ENCODE assay signal across 1 cellular context in the genomic region with DNA sequence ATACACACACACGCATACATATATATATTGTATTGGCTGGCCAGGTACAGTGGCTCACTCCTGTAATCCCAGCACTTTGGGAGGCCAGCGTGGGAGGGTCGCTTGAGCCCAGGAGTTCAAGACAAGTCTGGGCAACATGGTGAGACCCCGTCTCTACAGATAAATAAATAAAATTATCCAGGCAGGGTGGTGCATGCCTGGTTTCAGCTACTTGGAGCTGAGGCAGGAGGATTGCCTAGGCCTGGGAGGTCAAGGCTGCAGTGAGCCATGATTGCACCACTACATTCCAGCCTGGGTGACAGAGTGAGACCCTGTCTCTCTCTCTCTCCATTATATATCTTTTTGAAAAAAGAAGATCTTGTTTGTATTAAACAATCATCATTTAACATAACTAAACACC.
TF ChIP-seq lines count a peak whose summit lies in the region.

No MANE protein-coding gene starts in this region.

TF ChIP-seq in HepG2, 621 proteins besides CTCF, POLR2A, EP300 and RAD21 (continues in another document):
- TF ChIP-seq ZNF883 (CRISPR knock-in tag; IDR thresholded peaks at IDR 0.05; ENCODE audit: not compliant biosample characterization): no peak
- TF ChIP-seq FOXP1 (IDR thresholded peaks at IDR 0.05): no peak
- 0 out of 2 replicates have a peak, but pooled peaks have one; percentile 14 for TF ChIP-seq FOXP1 (CRISPR knock-in tag; IDR thresholded peaks at IDR 0.05)
- no peak for TF ChIP-seq HOXA5 (CRISPR knock-in tag; IDR thresholded peaks at IDR 0.05)
- TF ChIP-seq TEAD3 (CRISPR knock-in tag; optimal IDR thresholded peaks at IDR 0.05; ENCODE audit: borderline replicate concordance): peak; percentile 97
- TF ChIP-seq HDAC1 (CRISPR knock-in tag; IDR thresholded peaks at IDR 0.05): 0 out of 2 replicates have a peak, but pooled peaks have one; percentile 18
- peak; percentile 73 for TF ChIP-seq NCOA2 (CRISPR knock-in tag; IDR thresholded peaks at IDR 0.05)
- no peak for TF ChIP-seq RNF2 (conservative IDR thresholded peaks at IDR 0.05; ENCODE audit: low read depth)
- no peak for TF ChIP-seq HES4 (CRISPR knock-in tag; IDR thresholded peaks at IDR 0.05; ENCODE audit: borderline replicate concordance)
- TF ChIP-seq, protein P1, sequence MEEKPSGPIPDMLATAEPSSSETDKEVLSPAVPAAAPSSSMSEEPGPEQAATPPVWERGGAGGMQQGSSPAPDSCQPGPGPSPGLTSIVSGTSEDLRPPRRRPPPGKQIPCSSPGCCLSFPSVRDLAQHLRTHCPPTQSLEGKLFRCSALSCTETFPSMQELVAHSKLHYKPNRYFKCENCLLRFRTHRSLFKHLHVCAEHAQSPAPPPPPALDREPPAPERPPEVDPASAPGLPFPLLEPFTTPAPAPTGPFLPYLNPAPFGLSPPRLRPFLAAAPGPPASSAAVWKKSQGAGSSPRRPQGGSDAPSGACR (CRISPR knock-in tag; IDR thresholded peaks at IDR 0.05): no peak
- peak; percentile 75 for TF ChIP-seq RXRB (CRISPR knock-in tag; IDR thresholded peaks at IDR 0.05; ENCODE audit: borderline replicate concordance)
- no peak for TF ChIP-seq ZNF703 (CRISPR knock-in tag; IDR thresholded peaks at IDR 0.05; ENCODE audit: borderline replicate concordance)
- TF ChIP-seq SAP130 (CRISPR knock-in tag; IDR thresholded peaks at IDR 0.05; ENCODE audit: low read depth): peak; percentile 66; the same call in 1 of the 2 replicates
- peak; percentile 88 for TF ChIP-seq CEBPG (CRISPR knock-in tag; IDR thresholded peaks at IDR 0.05)
- TF ChIP-seq, protein P2, sequence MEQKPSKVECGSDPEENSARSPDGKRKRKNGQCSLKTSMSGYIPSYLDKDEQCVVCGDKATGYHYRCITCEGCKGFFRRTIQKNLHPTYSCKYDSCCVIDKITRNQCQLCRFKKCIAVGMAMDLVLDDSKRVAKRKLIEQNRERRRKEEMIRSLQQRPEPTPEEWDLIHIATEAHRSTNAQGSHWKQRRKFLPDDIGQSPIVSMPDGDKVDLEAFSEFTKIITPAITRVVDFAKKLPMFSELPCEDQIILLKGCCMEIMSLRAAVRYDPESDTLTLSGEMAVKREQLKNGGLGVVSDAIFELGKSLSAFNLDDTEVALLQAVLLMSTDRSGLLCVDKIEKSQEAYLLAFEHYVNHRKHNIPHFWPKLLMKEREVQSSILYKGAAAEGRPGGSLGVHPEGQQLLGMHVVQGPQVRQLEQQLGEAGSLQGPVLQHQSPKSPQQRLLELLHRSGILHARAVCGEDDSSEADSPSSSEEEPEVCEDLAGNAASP (CRISPR knock-in tag; IDR thresholded peaks at IDR 0.05; ENCODE audit: borderline replicate concordance): peak; percentile 81; the same call in 1 of the 2 replicates
- TF ChIP-seq U2AF2 (IDR thresholded peaks at IDR 0.05; ENCODE audit: low read depth, low read length): no peak
- peak; percentile 74 for TF ChIP-seq FOSL2 (CRISPR knock-in tag; IDR thresholded peaks at IDR 0.05)
- TF ChIP-seq, protein P3, sequence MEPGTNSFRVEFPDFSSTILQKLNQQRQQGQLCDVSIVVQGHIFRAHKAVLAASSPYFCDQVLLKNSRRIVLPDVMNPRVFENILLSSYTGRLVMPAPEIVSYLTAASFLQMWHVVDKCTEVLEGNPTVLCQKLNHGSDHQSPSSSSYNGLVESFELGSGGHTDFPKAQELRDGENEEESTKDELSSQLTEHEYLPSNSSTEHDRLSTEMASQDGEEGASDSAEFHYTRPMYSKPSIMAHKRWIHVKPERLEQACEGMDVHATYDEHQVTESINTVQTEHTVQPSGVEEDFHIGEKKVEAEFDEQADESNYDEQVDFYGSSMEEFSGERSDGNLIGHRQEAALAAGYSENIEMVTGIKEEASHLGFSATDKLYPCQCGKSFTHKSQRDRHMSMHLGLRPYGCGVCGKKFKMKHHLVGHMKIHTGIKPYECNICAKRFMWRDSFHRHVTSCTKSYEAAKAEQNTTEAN (CRISPR knock-in tag; conservative IDR thresholded peaks at IDR 0.05): 0 out of 2 replicates have a peak, but pooled peaks have one; percentile 57
- peak; percentile 34; the same call in 1 of the 2 replicates for TF ChIP-seq ZFY (CRISPR knock-in tag; IDR thresholded peaks at IDR 0.05)
- TF ChIP-seq GTF2F1 (IDR thresholded peaks at IDR 0.05; ENCODE audit: low read length): no peak
- peak; percentile 45; the same call in 1 of the 2 replicates for TF ChIP-seq SOX5 (CRISPR knock-in tag; IDR thresholded peaks at IDR 0.05; ENCODE audit: borderline replicate concordance)
- peak; percentile 57; the same call in 1 of the 2 replicates for TF ChIP-seq HOXA3 (CRISPR knock-in tag; IDR thresholded peaks at IDR 0.05)
- TF ChIP-seq RXRA (CRISPR knock-in tag; IDR thresholded peaks at IDR 0.05): peak; percentile 64; the same call in 1 of the 2 replicates
- TF ChIP-seq, protein P4, sequence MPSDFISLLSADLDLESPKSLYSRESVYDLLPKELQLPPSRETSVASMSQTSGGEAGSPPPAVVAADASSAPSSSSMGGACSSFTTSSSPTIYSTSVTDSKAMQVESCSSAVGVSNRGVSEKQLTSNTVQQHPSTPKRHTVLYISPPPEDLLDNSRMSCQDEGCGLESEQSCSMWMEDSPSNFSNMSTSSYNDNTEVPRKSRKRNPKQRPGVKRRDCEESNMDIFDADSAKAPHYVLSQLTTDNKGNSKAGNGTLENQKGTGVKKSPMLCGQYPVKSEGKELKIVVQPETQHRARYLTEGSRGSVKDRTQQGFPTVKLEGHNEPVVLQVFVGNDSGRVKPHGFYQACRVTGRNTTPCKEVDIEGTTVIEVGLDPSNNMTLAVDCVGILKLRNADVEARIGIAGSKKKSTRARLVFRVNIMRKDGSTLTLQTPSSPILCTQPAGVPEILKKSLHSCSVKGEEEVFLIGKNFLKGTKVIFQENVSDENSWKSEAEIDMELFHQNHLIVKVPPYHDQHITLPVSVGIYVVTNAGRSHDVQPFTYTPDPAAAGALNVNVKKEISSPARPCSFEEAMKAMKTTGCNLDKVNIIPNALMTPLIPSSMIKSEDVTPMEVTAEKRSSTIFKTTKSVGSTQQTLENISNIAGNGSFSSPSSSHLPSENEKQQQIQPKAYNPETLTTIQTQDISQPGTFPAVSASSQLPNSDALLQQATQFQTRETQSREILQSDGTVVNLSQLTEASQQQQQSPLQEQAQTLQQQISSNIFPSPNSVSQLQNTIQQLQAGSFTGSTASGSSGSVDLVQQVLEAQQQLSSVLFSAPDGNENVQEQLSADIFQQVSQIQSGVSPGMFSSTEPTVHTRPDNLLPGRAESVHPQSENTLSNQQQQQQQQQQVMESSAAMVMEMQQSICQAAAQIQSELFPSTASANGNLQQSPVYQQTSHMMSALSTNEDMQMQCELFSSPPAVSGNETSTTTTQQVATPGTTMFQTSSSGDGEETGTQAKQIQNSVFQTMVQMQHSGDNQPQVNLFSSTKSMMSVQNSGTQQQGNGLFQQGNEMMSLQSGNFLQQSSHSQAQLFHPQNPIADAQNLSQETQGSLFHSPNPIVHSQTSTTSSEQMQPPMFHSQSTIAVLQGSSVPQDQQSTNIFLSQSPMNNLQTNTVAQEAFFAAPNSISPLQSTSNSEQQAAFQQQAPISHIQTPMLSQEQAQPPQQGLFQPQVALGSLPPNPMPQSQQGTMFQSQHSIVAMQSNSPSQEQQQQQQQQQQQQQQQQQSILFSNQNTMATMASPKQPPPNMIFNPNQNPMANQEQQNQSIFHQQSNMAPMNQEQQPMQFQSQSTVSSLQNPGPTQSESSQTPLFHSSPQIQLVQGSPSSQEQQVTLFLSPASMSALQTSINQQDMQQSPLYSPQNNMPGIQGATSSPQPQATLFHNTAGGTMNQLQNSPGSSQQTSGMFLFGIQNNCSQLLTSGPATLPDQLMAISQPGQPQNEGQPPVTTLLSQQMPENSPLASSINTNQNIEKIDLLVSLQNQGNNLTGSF (CRISPR knock-in tag; IDR thresholded peaks at IDR 0.05): no peak
- peak; percentile 41; the same call in 1 of the 2 replicates for TF ChIP-seq ZNF331 (CRISPR knock-in tag; IDR thresholded peaks at IDR 0.05)
- TF ChIP-seq ZNF510 (CRISPR knock-in tag; IDR thresholded peaks at IDR 0.05; ENCODE audit: low read depth): no peak
- TF ChIP-seq ZNF34 (CRISPR knock-in tag; IDR thresholded peaks at IDR 0.05; ENCODE audit: borderline replicate concordance): no peak
- no peak for TF ChIP-seq ZSCAN31 (CRISPR knock-in tag; IDR thresholded peaks at IDR 0.05; ENCODE audit: low read depth)
- TF ChIP-seq ZFP82 (CRISPR knock-in tag; IDR thresholded peaks at IDR 0.05; ENCODE audit: borderline replicate concordance): no peak
- peak; percentile 26; the same call in 1 of the 2 replicates for TF ChIP-seq HDAC2 (CRISPR knock-in tag; IDR thresholded peaks at IDR 0.05)
- TF ChIP-seq, protein P5, sequence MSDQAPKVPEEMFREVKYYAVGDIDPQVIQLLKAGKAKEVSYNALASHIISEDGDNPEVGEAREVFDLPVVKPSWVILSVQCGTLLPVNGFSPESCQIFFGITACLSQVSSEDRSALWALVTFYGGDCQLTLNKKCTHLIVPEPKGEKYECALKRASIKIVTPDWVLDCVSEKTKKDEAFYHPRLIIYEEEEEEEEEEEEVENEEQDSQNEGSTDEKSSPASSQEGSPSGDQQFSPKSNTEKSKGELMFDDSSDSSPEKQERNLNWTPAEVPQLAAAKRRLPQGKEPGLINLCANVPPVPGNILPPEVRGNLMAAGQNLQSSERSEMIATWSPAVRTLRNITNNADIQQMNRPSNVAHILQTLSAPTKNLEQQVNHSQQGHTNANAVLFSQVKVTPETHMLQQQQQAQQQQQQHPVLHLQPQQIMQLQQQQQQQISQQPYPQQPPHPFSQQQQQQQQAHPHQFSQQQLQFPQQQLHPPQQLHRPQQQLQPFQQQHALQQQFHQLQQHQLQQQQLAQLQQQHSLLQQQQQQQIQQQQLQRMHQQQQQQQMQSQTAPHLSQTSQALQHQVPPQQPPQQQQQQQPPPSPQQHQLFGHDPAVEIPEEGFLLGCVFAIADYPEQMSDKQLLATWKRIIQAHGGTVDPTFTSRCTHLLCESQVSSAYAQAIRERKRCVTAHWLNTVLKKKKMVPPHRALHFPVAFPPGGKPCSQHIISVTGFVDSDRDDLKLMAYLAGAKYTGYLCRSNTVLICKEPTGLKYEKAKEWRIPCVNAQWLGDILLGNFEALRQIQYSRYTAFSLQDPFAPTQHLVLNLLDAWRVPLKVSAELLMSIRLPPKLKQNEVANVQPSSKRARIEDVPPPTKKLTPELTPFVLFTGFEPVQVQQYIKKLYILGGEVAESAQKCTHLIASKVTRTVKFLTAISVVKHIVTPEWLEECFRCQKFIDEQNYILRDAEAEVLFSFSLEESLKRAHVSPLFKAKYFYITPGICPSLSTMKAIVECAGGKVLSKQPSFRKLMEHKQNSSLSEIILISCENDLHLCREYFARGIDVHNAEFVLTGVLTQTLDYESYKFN (CRISPR knock-in tag; conservative IDR thresholded peaks at IDR 0.05): peak; percentile 45; the same call in 1 of the 2 replicates
- peak; percentile 61; the same call in 1 of the 2 replicates for TF ChIP-seq NR2F2 (IDR thresholded peaks at IDR 0.05; ENCODE audit: borderline replicate concordance, low read depth)
- TF ChIP-seq TCF7 (IDR thresholded peaks at IDR 0.05; ENCODE audit: low read depth): no peak
- peak; percentile 82 for TF ChIP-seq MED1 (CRISPR knock-in tag; IDR thresholded peaks at IDR 0.05)
- TF ChIP-seq, protein P6, sequence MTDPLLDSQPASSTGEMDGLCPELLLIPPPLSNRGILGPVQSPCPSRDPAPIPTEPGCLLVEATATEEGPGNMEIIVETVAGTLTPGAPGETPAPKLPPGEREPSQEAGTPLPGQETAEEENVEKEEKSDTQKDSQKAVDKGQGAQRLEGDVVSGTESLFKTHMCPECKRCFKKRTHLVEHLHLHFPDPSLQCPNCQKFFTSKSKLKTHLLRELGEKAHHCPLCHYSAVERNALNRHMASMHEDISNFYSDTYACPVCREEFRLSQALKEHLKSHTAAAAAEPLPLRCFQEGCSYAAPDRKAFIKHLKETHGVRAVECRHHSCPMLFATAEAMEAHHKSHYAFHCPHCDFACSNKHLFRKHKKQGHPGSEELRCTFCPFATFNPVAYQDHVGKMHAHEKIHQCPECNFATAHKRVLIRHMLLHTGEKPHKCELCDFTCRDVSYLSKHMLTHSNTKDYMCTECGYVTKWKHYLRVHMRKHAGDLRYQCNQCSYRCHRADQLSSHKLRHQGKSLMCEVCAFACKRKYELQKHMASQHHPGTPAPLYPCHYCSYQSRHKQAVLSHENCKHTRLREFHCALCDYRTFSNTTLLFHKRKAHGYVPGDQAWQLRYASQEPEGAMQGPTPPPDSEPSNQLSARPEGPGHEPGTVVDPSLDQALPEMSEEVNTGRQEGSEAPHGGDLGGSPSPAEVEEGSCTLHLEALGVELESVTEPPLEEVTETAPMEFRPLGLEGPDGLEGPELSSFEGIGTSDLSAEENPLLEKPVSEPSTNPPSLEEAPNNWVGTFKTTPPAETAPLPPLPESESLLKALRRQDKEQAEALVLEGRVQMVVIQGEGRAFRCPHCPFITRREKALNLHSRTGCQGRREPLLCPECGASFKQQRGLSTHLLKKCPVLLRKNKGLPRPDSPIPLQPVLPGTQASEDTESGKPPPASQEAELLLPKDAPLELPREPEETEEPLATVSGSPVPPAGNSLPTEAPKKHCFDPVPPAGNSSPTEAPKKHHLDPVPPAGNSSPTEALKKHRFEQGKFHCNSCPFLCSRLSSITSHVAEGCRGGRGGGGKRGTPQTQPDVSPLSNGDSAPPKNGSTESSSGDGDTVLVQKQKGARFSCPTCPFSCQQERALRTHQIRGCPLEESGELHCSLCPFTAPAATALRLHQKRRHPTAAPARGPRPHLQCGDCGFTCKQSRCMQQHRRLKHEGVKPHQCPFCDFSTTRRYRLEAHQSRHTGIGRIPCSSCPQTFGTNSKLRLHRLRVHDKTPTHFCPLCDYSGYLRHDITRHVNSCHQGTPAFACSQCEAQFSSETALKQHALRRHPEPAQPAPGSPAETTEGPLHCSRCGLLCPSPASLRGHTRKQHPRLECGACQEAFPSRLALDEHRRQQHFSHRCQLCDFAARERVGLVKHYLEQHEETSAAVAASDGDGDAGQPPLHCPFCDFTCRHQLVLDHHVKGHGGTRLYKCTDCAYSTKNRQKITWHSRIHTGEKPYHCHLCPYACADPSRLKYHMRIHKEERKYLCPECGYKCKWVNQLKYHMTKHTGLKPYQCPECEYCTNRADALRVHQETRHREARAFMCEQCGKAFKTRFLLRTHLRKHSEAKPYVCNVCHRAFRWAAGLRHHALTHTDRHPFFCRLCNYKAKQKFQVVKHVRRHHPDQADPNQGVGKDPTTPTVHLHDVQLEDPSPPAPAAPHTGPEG (CRISPR knock-in tag; IDR thresholded peaks at IDR 0.05): no peak
- no peak for TF ChIP-seq SAFB2 (CRISPR knock-in tag; IDR thresholded peaks at IDR 0.05; ENCODE audit: borderline replicate concordance, low read depth)
- no peak for TF ChIP-seq ZNF354B (CRISPR knock-in tag; IDR thresholded peaks at IDR 0.05)
- 0 out of 2 replicates have a peak, but pooled peaks have one; percentile 47 for TF ChIP-seq ZBTB7B (CRISPR knock-in tag; IDR thresholded peaks at IDR 0.05)
- TF ChIP-seq ZIK1 (CRISPR knock-in tag; IDR thresholded peaks at IDR 0.05; ENCODE audit: borderline replicate concordance, low read depth): no peak
- TF ChIP-seq ZNF430 (CRISPR knock-in tag; IDR thresholded peaks at IDR 0.05): no peak
- peak; percentile 77 for TF ChIP-seq CEBPB (IDR thresholded peaks at IDR 0.05; ENCODE audit: borderline replicate concordance, low read depth, low read length)
- TF ChIP-seq POLR2AphosphoS5 (IDR thresholded peaks at IDR 0.05; ENCODE audit: low read depth, low read length): no peak
- peak; percentile 78 for TF ChIP-seq SALL1 (CRISPR knock-in tag; IDR thresholded peaks at IDR 0.05)
